ENCODE assay signal across 19 cellular contexts in the genomic region with DNA sequence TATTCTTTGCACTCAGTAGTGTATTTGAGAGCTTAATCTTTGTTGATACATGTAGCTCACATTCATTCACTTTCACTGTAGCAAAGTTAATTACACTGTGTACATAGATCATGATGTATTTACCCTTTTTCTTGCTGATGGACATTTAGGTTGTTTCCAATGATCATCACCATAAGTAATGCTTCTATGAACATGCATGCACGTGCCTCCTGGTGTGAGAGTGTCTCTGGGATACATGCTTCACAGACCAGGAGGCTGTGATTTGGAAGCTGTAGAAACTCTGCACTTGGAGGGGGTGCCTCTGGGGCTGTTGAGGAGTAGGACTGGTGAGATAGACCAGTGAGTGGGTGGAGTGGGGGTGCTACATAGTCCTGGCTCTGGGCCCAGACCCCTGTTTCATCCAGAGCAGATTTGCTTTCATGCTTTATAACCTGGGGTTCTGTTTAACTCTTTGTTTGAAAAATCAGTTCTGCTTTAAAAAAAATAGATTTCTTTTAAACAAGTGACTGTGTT.
"Had no signal": no experiment of that assay in that cellular context is flagged by ENCODE, and none has a peak within 500 bp of the region (broad histone marks: within the 10 kb centered on the region; RNA-seq: fewer than 3 reads in every experiment).

No MANE protein-coding gene starts in this region.

- ATAC-seq: gastroesophageal sphincter; left colon; lower lobe of right lung; stimulated activated naive CD8-positive, alpha-beta T cell treated with anti-CD3 and anti-CD28 coated beads, Interleukin-15, amount 100 ng/mL, for 72 hours had no signal

- H3K4me3 Mint-ChIP-seq: activated naive CD4-positive, alpha-beta T cell treated with anti-CD3 and anti-CD28 coated beads, Interleukin-2, amount 10 ng/mL, durations not matched to agents 7 days and 5 days; activated T-cell treated with anti-CD3 and anti-CD28 coated beads, Interleukin-2, amount 50 U/mL, for 24 hours; endodermal cell; neural progenitor cell; stimulated activated naive CD8-positive, alpha-beta T cell treated with anti-CD3 and anti-CD28 coated beads, Interleukin-15, amount 100 ng/mL, for 72 hours had no signal

- H3K9me3 Mint-ChIP-seq: activated naive CD4-positive, alpha-beta T cell treated with anti-CD3 and anti-CD28 coated beads, Interleukin-2, amount 10 ng/mL, durations not matched to agents 7 days and 5 days; activated T-cell treated with anti-CD3 and anti-CD28 coated beads, Interleukin-2, amount 50 U/mL, for 24 hours; endodermal cell; neural progenitor cell; stimulated activated naive CD8-positive, alpha-beta T cell treated with anti-CD3 and anti-CD28 coated beads, Interleukin-15, amount 100 ng/mL, for 72 hours had no signal

- DNase-seq: activated CD4-positive, alpha-beta T cell treated with anti-CD3 and anti-CD28 coated beads for 1 hour; activated CD4-positive, alpha-beta T cell treated with anti-CD3 and anti-CD28 coated beads, Interleukin-2, amount 50 U/mL, for 48 hours; activated naive CD4-positive, alpha-beta T cell treated with anti-CD3 and anti-CD28 coated beads, Interleukin-2, amount 10 ng/mL, durations not matched to agents 7 days and 5 days; activated T-cell treated with anti-CD3 and anti-CD28 coated beads, Interleukin-2, amount 50 U/mL, for 24 hours; dorsolateral prefrontal cortex; endodermal cell; erythroblast; left colon; lower lobe of right lung; ovary; stimulated activated CD4-positive, alpha-beta T cell treated with anti-CD3 and anti-CD28 coated beads, Interleukin-1b, Interleukin-23, amount 100 ng/mL, for 48 hours; stimulated activated naive CD8-positive, alpha-beta T cell treated with anti-CD3 and anti-CD28 coated beads, Interleukin-15, amount 100 ng/mL, for 72 hours; T1000 had no signal

- H3K27ac Mint-ChIP-seq: activated naive CD4-positive, alpha-beta T cell treated with anti-CD3 and anti-CD28 coated beads, Interleukin-2, amount 10 ng/mL, durations not matched to agents 7 days and 5 days; activated T-cell treated with anti-CD3 and anti-CD28 coated beads, Interleukin-2, amount 50 U/mL, for 24 hours; endodermal cell; neural progenitor cell; stimulated activated naive CD8-positive, alpha-beta T cell treated with anti-CD3 and anti-CD28 coated beads, Interleukin-15, amount 100 ng/mL, for 72 hours had no signal

- H3K9me3 ChIP-seq: gastroesophageal sphincter, lower lobe of right lung, ovary, thoracic aorta had no signal

- H2AFZ ChIP-seq: neural progenitor cell had no signal

- H3K9ac ChIP-seq: neural progenitor cell had no signal

- H3K27me3 Mint-ChIP-seq: activated T-cell treated with anti-CD3 and anti-CD28 coated beads, Interleukin-2, amount 50 U/mL, for 24 hours had no signal

- H3K27ac ChIP-seq: dorsolateral prefrontal cortex, neural progenitor cell, ovary had no signal

- FAIRE-seq: astrocyte, islet of Langerhans, urothelium cell line had no signal

- H3K4me3 ChIP-seq: dorsolateral prefrontal cortex, gastroesophageal sphincter, lower lobe of right lung, neural progenitor cell, ovary, thoracic aorta had no signal

- H3K36me3 ChIP-seq: gastroesophageal sphincter, lower lobe of right lung, neural progenitor cell, ovary, thoracic aorta had no signal

- H3K4me2 ChIP-seq: neural progenitor cell had no signal

- H3K27me3 ChIP-seq: dorsolateral prefrontal cortex, gastroesophageal sphincter, neural progenitor cell, ovary had no signal
